ENCODE assay signal across 7 cellular contexts in genomic region chr21:6043430-6044275, GRCh38.
DNase-seq lines count a peak whose midpoint lies in the region; ATAC-seq and TF ChIP-seq lines count a peak whose summit lies in the region.
"Not testable (repeated sequence)": the region's sequence is repeated elsewhere in the genome, so short reads cannot be mapped to it uniquely, and the experiment has no call there.

No MANE protein-coding gene starts in this region.

- not testable (repeated sequence) for TF ChIP-seq EP300 in sigmoid colon (IDR thresholded peaks at IDR 0.05); stomach (IDR thresholded peaks at IDR 0.05)

- H3K27me3 ChIP-seq in Panc1 (ENCODE audit: control insufficient read depth, insufficient read depth, low read length); heart left ventricle; lung (ENCODE audit: control insufficient read depth, insufficient read depth); sigmoid colon; stomach: not testable (repeated sequence)

- TF ChIP-seq POLR2A in heart left ventricle (IDR thresholded peaks at IDR 0.05); sigmoid colon (IDR thresholded peaks at IDR 0.05); stomach (IDR thresholded peaks at IDR 0.05): not testable (repeated sequence)

- not testable (repeated sequence) for H3K27me3 Mint-ChIP-seq in activated CD8-positive, alpha-beta memory T cell treated with anti-CD3 and anti-CD28 coated beads, Interleukin-2, amount 10 ng/mL, durations not matched to agents 7 days and 5 days; activated naive CD8-positive, alpha-beta T cell treated with anti-CD3 and anti-CD28 coated beads, Interleukin-2, amount 50 U/mL, for 24 hours

- H3K4me3 ChIP-seq in Panc1 (ENCODE audit: low read depth in 2 of 2, low read length in 2 of 2); heart left ventricle; lung; sigmoid colon; stomach: not testable (repeated sequence)

- H3K4me1 Mint-ChIP-seq in activated CD8-positive, alpha-beta memory T cell treated with anti-CD3 and anti-CD28 coated beads, Interleukin-2, amount 10 ng/mL, durations not matched to agents 7 days and 5 days; activated naive CD8-positive, alpha-beta T cell treated with anti-CD3 and anti-CD28 coated beads, Interleukin-2, amount 50 U/mL, for 24 hours: not testable (repeated sequence)

- BruUV-seq in Panc1 (replicated peaks; lab: Mats Ljungman, UMichigan) = not testable (repeated sequence)

- not testable (repeated sequence) for TF ChIP-seq CTCF in Panc1 (IDR thresholded peaks at IDR 0.05); heart left ventricle (IDR thresholded peaks at IDR 0.05); lung (IDR thresholded peaks at IDR 0.05; ENCODE audit: control extremely low read depth, extremely low read depth); sigmoid colon (IDR thresholded peaks at IDR 0.05); stomach (IDR thresholded peaks at IDR 0.05)

- intact Hi-C loops in Panc1 (cut with micrococcal nuclease; ENCODE audit: unreplicated experiment); heart left ventricle (cut with DNase I); sigmoid colon (cut with DNase I); stomach (cut with DNase I; ENCODE audit: low total_unique reads): not testable (repeated sequence)

- not testable (repeated sequence) for DNase-seq in Panc1 (ENCODE audit: low read depth, low spot score); activated CD8-positive, alpha-beta memory T cell treated with anti-CD3 and anti-CD28 coated beads, Interleukin-2, amount 10 ng/mL, durations not matched to agents 7 days and 5 days; activated naive CD8-positive, alpha-beta T cell treated with anti-CD3 and anti-CD28 coated beads, Interleukin-2, amount 50 U/mL, for 24 hours; heart left ventricle; lung (ENCODE audit: low spot score)
- peak; percentile 6 for DNase-seq in sigmoid colon
- peak; percentile 7 for DNase-seq in stomach

- not testable (repeated sequence) for H3K27ac ChIP-seq in Panc1 (ENCODE audit: low read length); heart left ventricle; lung (ENCODE audit: low read depth in 1 of 2, low read length in 1 of 2); sigmoid colon; stomach

- not testable (repeated sequence) for H3K9me3 ChIP-seq in Panc1 (ENCODE audit: control insufficient read depth, insufficient read depth, low read depth, low read length); heart left ventricle; lung (ENCODE audit: control insufficient read depth in 2 of 2, insufficient read depth in 1 of 2, low read length in 1 of 2); sigmoid colon; stomach

- POLR2A ChIA-PET in Panc1 (lab: Charles Lee) = not testable (repeated sequence)

- CTCF ChIA-PET in Panc1 (lab: Charles Lee); activated CD8-positive, alpha-beta memory T cell treated with anti-CD3 and anti-CD28 coated beads, Interleukin-2, amount 10 ng/mL, durations not matched to agents 7 days and 5 days (lab: Charles Lee): not testable (repeated sequence)

- not testable (repeated sequence) for H3K4me1 ChIP-seq in Panc1 (ENCODE audit: control insufficient read depth, insufficient read depth, low read length); heart left ventricle; lung (ENCODE audit: control insufficient read depth in 2 of 2, insufficient read depth in 2 of 2, low read length in 2 of 2); sigmoid colon; stomach

- H3K4me3 Mint-ChIP-seq in activated CD8-positive, alpha-beta memory T cell treated with anti-CD3 and anti-CD28 coated beads, Interleukin-2, amount 10 ng/mL, durations not matched to agents 7 days and 5 days; activated naive CD8-positive, alpha-beta T cell treated with anti-CD3 and anti-CD28 coated beads, Interleukin-2, amount 50 U/mL, for 24 hours: not testable (repeated sequence)

- in situ Hi-C loops in Panc1 (cut with HindIII; ENCODE audit: low pct_unique_long_range_greater_than_20kb, low sequenced_read_pairs) = not testable (repeated sequence)

- not testable (repeated sequence) for H3K36me3 ChIP-seq in Panc1 (ENCODE audit: control insufficient read depth, insufficient read depth, low read length); heart left ventricle; lung (ENCODE audit: control insufficient read depth in 2 of 2, insufficient read depth in 2 of 2, low read length in 2 of 2); sigmoid colon; stomach

- not testable (repeated sequence) for H3K9me3 Mint-ChIP-seq in activated CD8-positive, alpha-beta memory T cell treated with anti-CD3 and anti-CD28 coated beads, Interleukin-2, amount 10 ng/mL, durations not matched to agents 7 days and 5 days (ENCODE audit: low read depth); activated naive CD8-positive, alpha-beta T cell treated with anti-CD3 and anti-CD28 coated beads, Interleukin-2, amount 50 U/mL, for 24 hours

- H3K27ac Mint-ChIP-seq in activated CD8-positive, alpha-beta memory T cell treated with anti-CD3 and anti-CD28 coated beads, Interleukin-2, amount 10 ng/mL, durations not matched to agents 7 days and 5 days; activated naive CD8-positive, alpha-beta T cell treated with anti-CD3 and anti-CD28 coated beads, Interleukin-2, amount 50 U/mL, for 24 hours: not testable (repeated sequence)

- not testable (repeated sequence) for H3K36me3 Mint-ChIP-seq in activated CD8-positive, alpha-beta memory T cell treated with anti-CD3 and anti-CD28 coated beads, Interleukin-2, amount 10 ng/mL, durations not matched to agents 7 days and 5 days; activated naive CD8-positive, alpha-beta T cell treated with anti-CD3 and anti-CD28 coated beads, Interleukin-2, amount 50 U/mL, for 24 hours (ENCODE audit: low read depth)

- WGBS in heart left ventricle, 4 donors = 89% methylated on average over 4 of the region's 21 CpGs; no CpG with 5 or more reads in 3 of the 4 donors
- 26% methylated on average over 4 of the region's 21 CpGs; no CpG with 5 or more reads in 1 of the 2 donors for WGBS in lung, 2 donors
- WGBS in sigmoid colon, 2 donors = 58% methylated on average over 5 of the region's 21 CpGs; no CpG with 5 or more reads in 1 of the 2 donors
- 72% methylated on average over 4 of the region's 21 CpGs; no CpG with 5 or more reads in 4 of the 5 donors for WGBS in stomach, 5 donors

- ATAC-seq in Panc1 (peak; percentile 79), heart left ventricle (peak in 3 of 4 donors; percentile 31 to 57 (median 56)), lung (ENCODE audit: insufficient read depth, low FRiP score) (peak; percentile 66)
- peak; percentile 92 for ATAC-seq in activated CD8-positive, alpha-beta memory T cell treated with anti-CD3 and anti-CD28 coated beads, Interleukin-2, amount 10 ng/mL, durations not matched to agents 7 days and 5 days
- ATAC-seq in activated naive CD8-positive, alpha-beta T cell treated with anti-CD3 and anti-CD28 coated beads, Interleukin-2, amount 50 U/mL, for 24 hours = peak; percentile 97
